8 cellular contexts compared by ENCODE assay signal in genomic region chr17:46286764-46287221, GRCh38. TPM values are rescaled to one million over a fixed set of nuclear protein-coding genes. Genes with fewer than 3 reads are reported as not detected.
DNase-seq lines count a peak whose midpoint lies in the region; ATAC-seq and TF ChIP-seq lines count a peak whose summit lies in the region.
"Not testable (repeated sequence)": the region's sequence is repeated elsewhere in the genome, so short reads cannot be mapped to it uniquely, and the experiment has no call there.

No MANE protein-coding gene starts in this region.

- peak; percentile 42 for ATAC-seq in HG03060 (IDR thresholded peaks at IDR 0.05; ENCODE audit: low read depth, unreplicated experiment)
- peak; percentile 39 to 46 for ATAC-seq in activated naive CD4-positive, alpha-beta T cell treated with anti-CD3 and anti-CD28 coated beads, Interleukin-2, amount 50 U/mL, for 72 hours

- not testable (repeated sequence) for H3K9me3 Mint-ChIP-seq in activated naive CD4-positive, alpha-beta T cell treated with anti-CD3 and anti-CD28 coated beads, Interleukin-2, amount 50 U/mL, for 72 hours

- not testable (repeated sequence) for H3K4me1 ChIP-seq in mucosa of rectum (ENCODE audit: control insufficient read depth in 2 of 2, insufficient read depth in 2 of 2, low read length in 2 of 2)

- H3K27me3 ChIP-seq in mucosa of rectum (ENCODE audit: control insufficient read depth in 2 of 2, insufficient read depth in 2 of 2, low read length in 2 of 2), result not testable (repeated sequence)

- H3K36me3 ChIP-seq in mucosa of rectum (ENCODE audit: control insufficient read depth in 2 of 2, insufficient read depth in 2 of 2, low read length in 2 of 2), result not testable (repeated sequence)

- peak; percentile 66 for DNase-seq in COLO668 (lab: John Stamatoyannopoulos, UW; ENCODE audit: unreplicated experiment)
- DNase-seq in NCI-H2227 (lab: John Stamatoyannopoulos, UW; ENCODE audit: unreplicated experiment), result peak; percentile 77
- peak; percentile 81 for DNase-seq in SW480 (ENCODE audit: low spot score)
- peak; percentile 41 to 52 for DNase-seq in activated naive CD4-positive, alpha-beta T cell treated with anti-CD3 and anti-CD28 coated beads, Interleukin-2, amount 50 U/mL, for 72 hours (ENCODE audit: low spot score in 2 of 2)
- DNase-seq in fibroblast of the aortic adventitia (ENCODE audit: low read depth), result peak; percentile 79
- peak; percentile 62 for DNase-seq in stimulated activated CD8-positive, alpha-beta memory T cell treated with anti-CD3 and anti-CD28 coated beads, Interleukin-12 subunit alpha, Interleukin-12 subunit beta, amount 100 ng/mL, for 1 hour (ENCODE audit: low read depth)

- not testable (repeated sequence) for H3K36me3 Mint-ChIP-seq in activated naive CD4-positive, alpha-beta T cell treated with anti-CD3 and anti-CD28 coated beads, Interleukin-2, amount 50 U/mL, for 72 hours

- H3K27ac Mint-ChIP-seq in activated naive CD4-positive, alpha-beta T cell treated with anti-CD3 and anti-CD28 coated beads, Interleukin-2, amount 50 U/mL, for 72 hours, result peak overlapping the region in 1 of 2 donors; percentile 7

- TF ChIP-seq CTCF in fibroblast of the aortic adventitia (IDR thresholded peaks at IDR 0.05; ENCODE audit: insufficient read depth, low read length), result peak; percentile 61

- H3K9ac ChIP-seq in mucosa of rectum (ENCODE audit: low read depth in 1 of 2, low read length in 2 of 2), result peak overlapping the region in 1 of 2 donors; percentile 52

- H3K27ac ChIP-seq in mucosa of rectum (ENCODE audit: low read depth in 2 of 2, low read length in 2 of 2), result peak overlapping the region; percentile 6 to 54

- H3K4me3 ChIP-seq in fibroblast of the aortic adventitia (ENCODE audit: low read depth, low read length), result not testable (repeated sequence)
- peak overlapping the region in 1 of 2 donors; percentile 46 for H3K4me3 ChIP-seq in mucosa of rectum (ENCODE audit: low read length in 2 of 2)

- not testable (repeated sequence) for H3K9me3 ChIP-seq in mucosa of rectum (ENCODE audit: control insufficient read depth in 2 of 2, low read length in 2 of 2)

RNA-seq across cellular contexts. Expression of gene LRRC37A, which starts 8.1 kb away (rescaled TPM):
- 1 to 10 TPM; 2.3 to 3.6 TPM for total RNA-seq in activated naive CD4-positive, alpha-beta T cell treated with anti-CD3 and anti-CD28 coated beads, Interleukin-2, amount 50 U/mL, for 72 hours
- 1.4 and 2.3 TPM in 2 replicates for total RNA-seq in fibroblast of the aortic adventitia (ENCODE audit: low replicate concordance)
